ENCODE assay signal across 12 cellular contexts in the genomic region with DNA sequence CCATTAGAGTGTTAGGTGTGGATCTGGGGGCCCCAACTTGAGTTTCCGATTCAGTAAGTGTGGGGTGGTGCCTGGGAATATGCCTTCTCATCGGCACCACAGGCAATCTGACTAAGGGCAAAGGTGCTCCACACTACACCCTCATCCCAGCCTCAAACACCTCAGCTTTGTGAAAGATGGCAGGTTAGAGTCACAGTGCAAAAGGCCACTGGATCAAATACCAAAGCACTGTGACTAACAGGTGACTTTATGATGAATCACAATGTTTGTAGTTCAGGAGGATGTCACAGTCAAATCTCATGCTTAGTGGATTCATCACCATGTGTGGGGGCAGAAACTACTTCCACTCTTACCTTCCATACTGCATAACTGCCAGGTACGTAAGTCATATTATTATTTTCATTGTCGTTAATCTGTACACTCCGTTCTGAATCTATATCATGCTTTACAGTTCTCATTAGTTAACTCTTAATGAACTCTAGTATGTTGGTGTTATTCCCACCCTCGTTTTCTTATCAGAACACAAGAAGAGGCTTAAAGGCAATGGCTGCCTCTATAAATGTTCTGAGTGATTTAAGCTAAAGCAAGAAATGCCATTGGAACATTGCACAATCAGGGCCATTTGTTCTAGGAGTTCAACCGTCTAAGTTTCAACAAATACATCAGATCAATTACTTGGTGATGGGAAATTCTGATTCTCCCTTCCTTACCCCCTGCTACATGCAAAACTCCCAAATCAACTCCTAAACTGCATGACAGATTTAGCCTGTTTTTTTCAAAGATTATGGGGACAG. TPM values are rescaled to one million over a fixed set of nuclear protein-coding genes. Genes with fewer than 3 reads are reported as not detected.
A peak's percentile ranks its signal among the peaks of the same experiment; 100 is the strongest.
DNase-seq lines count a peak whose midpoint lies in the region; ATAC-seq and TF ChIP-seq lines count a peak whose summit lies in the region.
"Had no signal": no experiment of that assay in that cellular context is flagged by ENCODE, and none has a peak within 500 bp of the region (broad histone marks: within the 10 kb centered on the region; RNA-seq: fewer than 3 reads in every experiment).

No MANE protein-coding gene starts in this region.

- H3K27me3 Mint-ChIP-seq in Caco-2 (ENCODE audit: insufficient read depth, unreplicated experiment) = no peaks in the 10 kb centered on the region
- H3K27me3 Mint-ChIP-seq in activated T-cell treated with anti-CD3 and anti-CD28 coated beads, Interleukin-2, amount 50 U/mL, for 72 hours (ENCODE audit: low read depth) = peaks cover 9% of the 10 kb centered on the region
- H3K27me3 Mint-ChIP-seq in stimulated activated memory B cell treated with anti-CD40 and anti-IgM and Interleukin-4, amounts not matched to agents 10 μg/mL and 1 μg/mL and 100 μg/mL, for 72 hours = no peaks in the 10 kb centered on the region
- no peaks in the 10 kb centered on the region for H3K27me3 Mint-ChIP-seq in natural killer cell treated with Interleukin-12 subunit alpha and Interleukin-12 subunit beta and Interleukin-15 and Interleukin-18, amount 100 ng/mL, for 72 hours

- H3K4me3 Mint-ChIP-seq in Caco-2 (ENCODE audit: unreplicated experiment) = no peak overlapping the region
- no peak overlapping the region for H3K4me3 Mint-ChIP-seq in activated T-cell treated with anti-CD3 and anti-CD28 coated beads, Interleukin-2, amount 50 U/mL, for 72 hours
- H3K4me3 Mint-ChIP-seq in stimulated activated memory B cell treated with anti-CD40 and anti-IgM and Interleukin-4, amounts not matched to agents 10 μg/mL and 1 μg/mL and 100 μg/mL, for 72 hours = no peak overlapping the region
- no peak overlapping the region for H3K4me3 Mint-ChIP-seq in natural killer cell treated with Interleukin-12 subunit alpha and Interleukin-12 subunit beta and Interleukin-15 and Interleukin-18, amount 100 ng/mL, for 72 hours

- BruUV-seq in Caco-2 (replicated peaks; lab: Mats Ljungman, UMichigan) = no TSS peak

- ATAC-seq in activated T-cell treated with anti-CD3 and anti-CD28 coated beads, Interleukin-2, amount 50 U/mL, for 72 hours (replicated peaks in 1 of 2) = peak; percentile 96 to 97
- ATAC-seq in GM19452 (IDR thresholded peaks at IDR 0.05; ENCODE audit: unreplicated experiment) (no peak), HG03025 (IDR thresholded peaks at IDR 0.05; ENCODE audit: low FRiP score, unreplicated experiment) (no peak)
- ATAC-seq in stimulated activated memory B cell treated with anti-CD40 and anti-IgM and Interleukin-4, amounts not matched to agents 10 μg/mL and 1 μg/mL and 100 μg/mL, for 72 hours = no peak
- ATAC-seq in natural killer cell treated with Interleukin-12 subunit alpha and Interleukin-12 subunit beta and Interleukin-15 and Interleukin-18, amount 100 ng/mL, for 72 hours = no peak

- intact Hi-C loops in Caco-2 (cut with micrococcal nuclease; ENCODE audit: unreplicated experiment) = no loop called here

- no peaks in the 10 kb centered on the region for H3K27me3 ChIP-seq in Caco-2 (replicated peaks; ENCODE audit: control insufficient read depth, insufficient read depth, low read length)
- H3K27me3 ChIP-seq: stomach had no signal

- H3K36me3 Mint-ChIP-seq in Caco-2 (ENCODE audit: insufficient read depth, unreplicated experiment) = no peaks in the 10 kb centered on the region
- no peaks in the 10 kb centered on the region for H3K36me3 Mint-ChIP-seq in activated T-cell treated with anti-CD3 and anti-CD28 coated beads, Interleukin-2, amount 50 U/mL, for 72 hours (ENCODE audit: insufficient read depth in 2 of 2)
- H3K36me3 Mint-ChIP-seq in stimulated activated memory B cell treated with anti-CD40 and anti-IgM and Interleukin-4, amounts not matched to agents 10 μg/mL and 1 μg/mL and 100 μg/mL, for 72 hours = no peaks in the 10 kb centered on the region
- no peaks in the 10 kb centered on the region for H3K36me3 Mint-ChIP-seq in natural killer cell treated with Interleukin-12 subunit alpha and Interleukin-12 subunit beta and Interleukin-15 and Interleukin-18, amount 100 ng/mL, for 72 hours

- TF ChIP-seq CTCF in Caco-2 (IDR thresholded peaks at IDR 0.05; ENCODE audit: insufficient read depth in 1 of 2, low read depth in 1 of 2, low read length in 1 of 2, severe bottlenecking in 1 of 2, unreplicated experiment in 1 of 2) = no peak

- H3K4me3 ChIP-seq in Caco-2 (ENCODE audit: low read depth, low read length) = no peak overlapping the region
- H3K4me3 ChIP-seq: stomach had no signal

- no peaks in the 10 kb centered on the region; the same call in 1 of the 2 replicates for H3K9me3 ChIP-seq in Caco-2
- H3K9me3 ChIP-seq: stomach had no signal

- peaks cover 6% of the 10 kb centered on the region for H3K4me1 Mint-ChIP-seq in Caco-2 (ENCODE audit: low read depth, unreplicated experiment)
- peaks cover 7% of the 10 kb centered on the region for H3K4me1 Mint-ChIP-seq in activated T-cell treated with anti-CD3 and anti-CD28 coated beads, Interleukin-2, amount 50 U/mL, for 72 hours (ENCODE audit: low read depth)
- H3K4me1 Mint-ChIP-seq in stimulated activated memory B cell treated with anti-CD40 and anti-IgM and Interleukin-4, amounts not matched to agents 10 μg/mL and 1 μg/mL and 100 μg/mL, for 72 hours = no peaks in the 10 kb centered on the region
- no peaks in the 10 kb centered on the region for H3K4me1 Mint-ChIP-seq in natural killer cell treated with Interleukin-12 subunit alpha and Interleukin-12 subunit beta and Interleukin-15 and Interleukin-18, amount 100 ng/mL, for 72 hours (ENCODE audit: low read depth in 2 of 2)

- no peaks in the 10 kb centered on the region for H3K9me3 Mint-ChIP-seq in Caco-2 (ENCODE audit: unreplicated experiment)
- H3K9me3 Mint-ChIP-seq in activated T-cell treated with anti-CD3 and anti-CD28 coated beads, Interleukin-2, amount 50 U/mL, for 72 hours = no peaks in the 10 kb centered on the region
- H3K9me3 Mint-ChIP-seq in stimulated activated memory B cell treated with anti-CD40 and anti-IgM and Interleukin-4, amounts not matched to agents 10 μg/mL and 1 μg/mL and 100 μg/mL, for 72 hours = no peaks in the 10 kb centered on the region
- no peaks in the 10 kb centered on the region for H3K9me3 Mint-ChIP-seq in natural killer cell treated with Interleukin-12 subunit alpha and Interleukin-12 subunit beta and Interleukin-15 and Interleukin-18, amount 100 ng/mL, for 72 hours

- H3K36me3 ChIP-seq in Caco-2 (ENCODE audit: control insufficient read depth, insufficient read depth, low read length) = no peaks in the 10 kb centered on the region
- H3K36me3 ChIP-seq: stomach had no signal

- peaks cover 21% of the 10 kb centered on the region for H3K4me1 ChIP-seq in Caco-2
- H3K4me1 ChIP-seq: stomach had no signal

- H3K27ac Mint-ChIP-seq in Caco-2 (ENCODE audit: unreplicated experiment) = peak overlapping the region; percentile 60
- H3K27ac Mint-ChIP-seq in activated T-cell treated with anti-CD3 and anti-CD28 coated beads, Interleukin-2, amount 50 U/mL, for 72 hours = no peak overlapping the region
- H3K27ac Mint-ChIP-seq in stimulated activated memory B cell treated with anti-CD40 and anti-IgM and Interleukin-4, amounts not matched to agents 10 μg/mL and 1 μg/mL and 100 μg/mL, for 72 hours = no peak overlapping the region
- H3K27ac Mint-ChIP-seq in natural killer cell treated with Interleukin-12 subunit alpha and Interleukin-12 subunit beta and Interleukin-15 and Interleukin-18, amount 100 ng/mL, for 72 hours = no peak overlapping the region

- POLR2A ChIA-PET in Caco-2 (lab: Charles Lee) = no interaction called here

- CTCF ChIA-PET in Caco-2 (lab: Charles Lee) = interaction anchor here (0.6 kb wide), 1 partner anchor 187 kb away, joined by 3 read pairs; no protein-coding TSS in a partner anchor

- DNase-seq in Caco-2 = peak; percentile 18 to 65
- peak; percentile 13 for DNase-seq in H4 (ENCODE audit: low spot score)
- DNase-seq in activated T-cell treated with anti-CD3 and anti-CD28 coated beads, Interleukin-2, amount 50 U/mL, for 72 hours = peak; percentile 15 to 20
- peak; percentile 96 for DNase-seq in kidney tubule cell (ENCODE audit: low spot score)
- DNase-seq in natural killer cell treated with Interleukin-12 subunit alpha and Interleukin-12 subunit beta and Interleukin-15 and Interleukin-18, amount 100 ng/mL, for 72 hours (ENCODE audit: low spot score) = no peak
- DNase-seq: activated naive CD4-positive, alpha-beta T cell treated with anti-CD3 and anti-CD28 coated beads, Interleukin-2, amount 50 U/mL, for 16 hours; DND-41; NCI-H1105 treated with DMSO at 0.1 percent for 48 hours; stomach had no signal

RNA-seq across cellular contexts. Expression of a gene that starts 50.2 kb away (rescaled TPM):
- 3.2 and 5.6 TPM in 2 replicates for total RNA-seq in Caco-2 (2022)
- 0.02 and 0.08 TPM in 2 replicates for total RNA-seq in H4 (2014; rRNA removed; shearing (Covaris generic))
- total RNA-seq in activated T-cell treated with anti-CD3 and anti-CD28 coated beads, Interleukin-2, amount 50 U/mL, for 72 hours = under 1 TPM in 1 of 2 donors, not detected in 1; 0.62 TPM
- under 1 TPM; 0.10 to 0.33 TPM for total RNA-seq in natural killer cell treated with Interleukin-12 subunit alpha and Interleukin-12 subunit beta and Interleukin-15 and Interleukin-18, amount 100 ng/mL, for 72 hours

Comparison
In these comparisons a context has a peak if more than half of its experiments do, and no peak if none do; other contexts are left out.
1. ATAC-seq: peak in activated T-cell treated with anti-CD3 and anti-CD28 coated beads, Interleukin-2, amount 50 U/mL, for 72 hours (2 of 2); none in GM19452 (single experiment), stimulated activated memory B cell treated with anti-CD40 and anti-IgM and Interleukin-4, amounts not matched to agents 10 μg/mL and 1 μg/mL and 100 μg/mL, for 72 hours (single experiment), natural killer cell treated with Interleukin-12 subunit alpha and Interleukin-12 subunit beta and Interleukin-15 and Interleukin-18, amount 100 ng/mL, for 72 hours (0 of 2) and HG03025 (single experiment).